8 cellular contexts compared by ENCODE assay signal in genomic region chr1:148729128-148729527, GRCh38. TPM values are rescaled to one million over a fixed set of nuclear protein-coding genes. Genes with fewer than 3 reads are reported as not detected.
DNase-seq lines count a peak whose midpoint lies in the region; ATAC-seq and TF ChIP-seq lines count a peak whose summit lies in the region.
"Not testable (repeated sequence)": the region's sequence is repeated elsewhere in the genome, so short reads cannot be mapped to it uniquely, and the experiment has no call there.
"Had no signal": no experiment of that assay in that cellular context is flagged by ENCODE, and none has a peak within 500 bp of the region (broad histone marks: within the 10 kb centered on the region; RNA-seq: fewer than 3 reads in every experiment).

No MANE protein-coding gene starts in this region.

- H3K27ac Mint-ChIP-seq in activated B cell treated with CpG ODN at 0.5 μM for 24 hours, result not testable (repeated sequence)

- not testable (repeated sequence) for H3K4me1 ChIP-seq in left lung

- H3K36me3 ChIP-seq in left lung, result not testable (repeated sequence)

- ATAC-seq in GM18520 (IDR thresholded peaks at IDR 0.05; ENCODE audit: unreplicated experiment) (peak; percentile 51), GM19395 (IDR thresholded peaks at IDR 0.05; ENCODE audit: unreplicated experiment) (peak; percentile 72), GM21717 (IDR thresholded peaks at IDR 0.05; ENCODE audit: unreplicated experiment) (peak; percentile 62), HG02885 (IDR thresholded peaks at IDR 0.05; ENCODE audit: poor library complexity, unreplicated experiment) (peak; percentile 71), HG03342 (IDR thresholded peaks at IDR 0.05; ENCODE audit: unreplicated experiment) (peak; percentile 71), activated B cell treated with CpG ODN at 0.5 μM for 24 hours (ENCODE audit: low read depth) (peak; percentile 73), left lung (peak; percentile 58)

- not testable (repeated sequence) for H3K4me3 Mint-ChIP-seq in activated B cell treated with CpG ODN at 0.5 μM for 24 hours

- H3K9me3 ChIP-seq in left lung, result not testable (repeated sequence)

- not testable (repeated sequence) for H3K36me3 Mint-ChIP-seq in activated B cell treated with CpG ODN at 0.5 μM for 24 hours (ENCODE audit: low read depth)

- H3K4me1 Mint-ChIP-seq in activated B cell treated with CpG ODN at 0.5 μM for 24 hours, result not testable (repeated sequence)

- not testable (repeated sequence) for H3K4me3 ChIP-seq in left lung

- not testable (repeated sequence) for H3K27me3 Mint-ChIP-seq in activated B cell treated with CpG ODN at 0.5 μM for 24 hours

- not testable (repeated sequence) for H3K27me3 ChIP-seq in left lung

- intact Hi-C loops in activated B cell treated with CpG ODN at 0.5 μM for 24 hours (cut with micrococcal nuclease); left lung (cut with DNase I): not testable (repeated sequence)

- CTCF ChIA-PET in activated B cell treated with CpG ODN at 0.5 μM for 24 hours (lab: Charles Lee), result not testable (repeated sequence)

- DNase-seq in activated B cell treated with CpG ODN at 0.5 μM for 24 hours, left lung: not testable (repeated sequence)

- H3K9me3 Mint-ChIP-seq in activated B cell treated with CpG ODN at 0.5 μM for 24 hours, result not testable (repeated sequence)

- not testable (repeated sequence) for TF ChIP-seq CTCF in activated B cell treated with CpG ODN at 0.5 μM for 24 hours (IDR thresholded peaks at IDR 0.05); left lung (IDR thresholded peaks at IDR 0.05)

- POLR2A ChIA-PET in activated B cell treated with CpG ODN at 0.5 μM for 24 hours (lab: Charles Lee), result not testable (repeated sequence)

- H3K27ac ChIP-seq in left lung, result not testable (repeated sequence)

RNA-seq across cellular contexts. Expression of gene NUDT4B, which starts 19.4 kb away (rescaled TPM):
- 1.9 and 3.4 TPM in 2 replicates for total RNA-seq in activated B cell treated with CpG ODN at 0.5 μM for 24 hours
- 1 to 10 TPM in 1 of 2 donors, under 1 TPM in 1; 0.90 to 2.5 TPM for total RNA-seq in left lung
- total RNA-seq: chondrocyte had no signal
